10 cellular contexts compared by ENCODE assay signal in the genomic region with DNA sequence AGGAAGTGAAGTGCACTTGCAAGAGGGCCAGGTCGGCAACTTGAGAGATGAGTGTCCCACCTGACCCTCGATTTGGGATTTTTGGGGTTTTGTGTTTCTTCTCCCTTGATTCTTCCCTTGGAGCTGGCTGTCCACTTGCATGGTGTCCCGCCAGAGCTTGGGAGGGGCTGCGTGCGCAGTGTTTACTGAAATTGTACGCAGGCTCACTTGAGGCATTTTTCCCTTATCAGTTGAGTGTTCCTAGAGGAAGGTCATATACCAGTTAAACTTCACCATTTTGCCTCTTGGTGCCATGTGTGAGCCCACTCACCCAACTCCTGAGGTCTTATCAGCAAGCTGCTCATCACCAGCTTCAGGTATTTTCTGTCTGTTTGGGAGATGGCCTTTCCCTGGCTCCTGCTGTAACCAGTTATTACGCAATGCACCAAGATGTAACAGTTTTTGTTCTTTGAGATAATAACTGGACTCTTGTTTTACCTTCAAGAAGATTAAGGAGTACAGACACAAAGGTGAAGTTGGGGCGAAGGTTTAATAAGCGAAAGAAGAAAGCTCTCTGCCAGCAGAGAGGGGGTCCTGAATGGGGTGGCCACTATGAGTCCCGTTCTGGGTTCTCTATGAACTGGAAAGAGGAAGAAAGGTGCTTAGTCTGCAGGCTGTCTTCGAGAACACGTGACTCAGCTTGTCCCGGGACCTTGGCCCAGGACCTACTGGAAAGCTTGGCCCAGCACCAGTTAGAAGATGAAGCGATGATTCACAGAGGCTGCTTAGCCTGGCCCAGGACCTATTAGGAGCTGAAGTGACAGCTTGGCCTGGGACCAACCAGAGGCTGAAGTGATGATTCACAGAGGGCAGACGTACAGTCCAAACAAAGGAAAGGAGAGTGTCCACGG. TPM values are rescaled to one million over a fixed set of nuclear protein-coding genes. Genes with fewer than 3 reads are reported as not detected.
DNase-seq lines count a peak whose midpoint lies in the region; ATAC-seq, FAIRE-seq and TF ChIP-seq lines count a peak whose summit lies in the region.
"Had no signal": no experiment of that assay in that cellular context is flagged by ENCODE, and none has a peak within 500 bp of the region (broad histone marks: within the 10 kb centered on the region; RNA-seq: fewer than 3 reads in every experiment).

No MANE protein-coding gene starts in this region.

- H3K4me3 ChIP-seq in breast epithelium = no peak overlapping the region

- FAIRE-seq in HTR-8/SVneo (lab: Jason Lieb, UNC) (no peak), urothelium cell line (lab: Jason Lieb, UNC) (peak; percentile 48)
- FAIRE-seq: kidney had no signal

- ATAC-seq in GM18505 (IDR thresholded peaks at IDR 0.05; ENCODE audit: unreplicated experiment) (no peak), HG03159 (IDR thresholded peaks at IDR 0.05; ENCODE audit: unreplicated experiment) (no peak)

- H3K4me1 ChIP-seq in breast epithelium = no peaks in the 10 kb centered on the region

- intact Hi-C loops in breast epithelium (cut with DNase I; ENCODE audit: low total_unique reads) = no loop called here

- TF ChIP-seq POLR2A in breast epithelium (IDR thresholded peaks at IDR 0.05) (no peak), GM18505 (IDR thresholded peaks at IDR 0.05; ENCODE audit: borderline replicate concordance, extremely low read depth, insufficient read depth, insufficient read length) (no peak)

- no peaks in the 10 kb centered on the region for H3K27me3 ChIP-seq in breast epithelium

- no peaks in the 10 kb centered on the region for H3K36me3 ChIP-seq in breast epithelium

- peaks cover 45 to 49% of the 10 kb centered on the region in 2 donors for H3K9me3 ChIP-seq in breast epithelium

- DNase-seq in HTR-8/SVneo (ENCODE audit: insufficient read length, low spot score) (peak; percentile 57), breast epithelium (ENCODE audit: low spot score in 2 of 2) (peak; percentile 84 to 87), kidney glomerular epithelial cell (lab: John Stamatoyannopoulos, UW) (peak; percentile 84), urothelium cell line (ENCODE audit: low spot score) (peak; percentile 93), MV-4-11 (lab: John Stamatoyannopoulos, UW) (no peak)
- DNase-seq: activated B cell treated with CpG ODN at 0.5 μM for 24 hours, kidney, NCI-H187 had no signal

- H3K27ac ChIP-seq in breast epithelium = peak overlapping the region; percentile 59 to 60

- TF ChIP-seq CTCF in breast epithelium (IDR thresholded peaks at IDR 0.05) = no peak

RNA-seq across cellular contexts. Expression of gene TXNL4A, which starts 21.5 kb away (rescaled TPM):
- 10 to 100 TPM; 21.4 to 39.2 (median 23.9) TPM for total RNA-seq in breast epithelium

RNA-seq across cellular contexts. Expression of gene RBFA, which starts 24.3 kb away (rescaled TPM):
- 10 to 100 TPM; 35.2 to 42.3 (median 40.5) TPM for total RNA-seq in breast epithelium

RNA-seq across cellular contexts. Expression of gene HSBP1L1, which starts 45.5 kb away (rescaled TPM):
- total RNA-seq in breast epithelium = 10 to 100 TPM; 24.6 to 42.1 (median 38.3) TPM

RNA-seq across cellular contexts. Expression of gene SLC66A2, which starts 58.5 kb away (rescaled TPM):
- 100 to 1,000 TPM in 1 of 3 donors, 10 to 100 TPM in 2; 45.2 to 141 (median 65.9) TPM for total RNA-seq in breast epithelium
